Comparison of ENCODE assay signal across 8 cellular contexts in genomic region chr11:59058120-59058917, GRCh38. TPM values are rescaled to one million over a fixed set of nuclear protein-coding genes. Genes with fewer than 3 reads are reported as not detected.
DNase-seq lines count a peak whose midpoint lies in the region; ATAC-seq, FAIRE-seq and TF ChIP-seq lines count a peak whose summit lies in the region.
"Not testable (repeated sequence)": the region's sequence is repeated elsewhere in the genome, so short reads cannot be mapped to it uniquely, and the experiment has no call there.

No MANE protein-coding gene starts in this region.

- DNase-seq in GM23248 (peak; percentile 73), KG1 (lab: John Stamatoyannopoulos, UW) (peak; percentile 98), RCC 7860 (ENCODE audit: low spot score) (peak; percentile 69), fibroblast of the aortic adventitia (ENCODE audit: low read depth) (peak; percentile 87), natural killer cell (peak; percentile 64)
- DNase-seq in activated T-helper 1 cell treated with anti-CD3 and anti-CD28 coated beads, Interleukin-12 subunit alpha, Interleukin-12 subunit beta, Interleukin-2, Interleukin-4 antibody, amounts not matched to agents 30 ng/mL and 10 ng/mL and 1 ng/mL, durations not matched to agents 14 hours and 24 hours and 36 hours (ENCODE audit: low spot score): peak; percentile 74
- peak; percentile 93 to 97 for DNase-seq in stimulated activated effector memory CD8-positive, alpha-beta T cell treated with anti-CD3 and anti-CD28 coated beads, Interleukin-12 subunit alpha, Interleukin-12 subunit beta, amount 100 ng/mL, for 72 hours (ENCODE audit: low spot score in 2 of 2)

- H3K9ac ChIP-seq in GM23248: not testable (repeated sequence)

- not testable (repeated sequence) for H3K9me3 Mint-ChIP-seq in activated T-helper 1 cell treated with anti-CD3 and anti-CD28 coated beads, Interleukin-12 subunit alpha, Interleukin-12 subunit beta, Interleukin-2, Interleukin-4 antibody, amounts not matched to agents 30 ng/mL and 10 ng/mL and 1 ng/mL, durations not matched to agents 14 hours and 24 hours and 36 hours; natural killer cell; stimulated activated effector memory CD8-positive, alpha-beta T cell treated with anti-CD3 and anti-CD28 coated beads, Interleukin-12 subunit alpha, Interleukin-12 subunit beta, amount 100 ng/mL, for 72 hours

- H3F3A ChIP-seq in DOHH2 (ENCODE audit: control insufficient read depth, insufficient read depth); GM23248 (ENCODE audit: insufficient read depth): not testable (repeated sequence)

- H3K27me3 Mint-ChIP-seq in activated T-helper 1 cell treated with anti-CD3 and anti-CD28 coated beads, Interleukin-12 subunit alpha, Interleukin-12 subunit beta, Interleukin-2, Interleukin-4 antibody, amounts not matched to agents 30 ng/mL and 10 ng/mL and 1 ng/mL, durations not matched to agents 14 hours and 24 hours and 36 hours (ENCODE audit: insufficient read depth): peaks cover 33% of the 10 kb centered on the region
- peaks cover 29 to 58% of the 10 kb centered on the region in 2 donors for H3K27me3 Mint-ChIP-seq in natural killer cell (ENCODE audit: low read depth in 2 of 2)

- WGBS in GM23248 (ENCODE audit: low coverage in 1 of 2, low lambda C conversion rate in 2 of 2, missing lambda C conversion rate in 2 of 2), 2 experiments: 1 to 2% methylated on average over 25 of the region's 25 CpGs

- peaks cover 68% of the 10 kb centered on the region for H3K4me1 ChIP-seq in DOHH2 (ENCODE audit: control insufficient read depth, low read length)
- H3K4me1 ChIP-seq in GM23248 (ENCODE audit: insufficient read depth): not testable (repeated sequence)

- not testable (repeated sequence) for H3K9me2 ChIP-seq in DOHH2 (replicated peaks; ENCODE audit: control insufficient read depth, low read length); GM23248 (ENCODE audit: insufficient read depth)

- TF ChIP-seq CTCF in DOHH2 (IDR thresholded peaks at IDR 0.05; ENCODE audit: low read depth, low read length, poor library complexity, severe bottlenecking): peak; percentile 95
- TF ChIP-seq CTCF in fibroblast of the aortic adventitia (IDR thresholded peaks at IDR 0.05; ENCODE audit: insufficient read depth, low read length): peak; percentile 74
- peak; percentile 65 for TF ChIP-seq CTCF in natural killer cell (IDR thresholded peaks at IDR 0.05)

- H3K27ac Mint-ChIP-seq in activated T-helper 1 cell treated with anti-CD3 and anti-CD28 coated beads, Interleukin-12 subunit alpha, Interleukin-12 subunit beta, Interleukin-2, Interleukin-4 antibody, amounts not matched to agents 30 ng/mL and 10 ng/mL and 1 ng/mL, durations not matched to agents 14 hours and 24 hours and 36 hours; natural killer cell; stimulated activated effector memory CD8-positive, alpha-beta T cell treated with anti-CD3 and anti-CD28 coated beads, Interleukin-12 subunit alpha, Interleukin-12 subunit beta, amount 100 ng/mL, for 72 hours: not testable (repeated sequence)

- H3K27ac ChIP-seq in DOHH2 (ENCODE audit: low read depth, low read length): peak overlapping the region; percentile 48
- H3K27ac ChIP-seq in GM23248: not testable (repeated sequence)

- H3K9me3 ChIP-seq in DOHH2 (ENCODE audit: control insufficient read depth, insufficient read depth, low read length); GM23248 (ENCODE audit: low read depth): not testable (repeated sequence)

- intact Hi-C loops in activated T-helper 1 cell treated with anti-CD3 and anti-CD28 coated beads, Interleukin-12 subunit alpha, Interleukin-12 subunit beta, Interleukin-2, Interleukin-4 antibody, amounts not matched to agents 30 ng/mL and 10 ng/mL and 1 ng/mL, durations not matched to agents 14 hours and 24 hours and 36 hours (cut with micrococcal nuclease): loop anchor here (1.0 kb wide), 3 partner anchors 49 to 404 kb away; partner anchors contain the start of gene FAM111B
- intact Hi-C loops in natural killer cell (cut with micrococcal nuclease): loop anchor here (1.0 kb wide), 1 partner anchor 100 kb away; no protein-coding TSS in a partner anchor

- H2AFZ ChIP-seq in GM23248: peak overlapping the region; percentile 50

- H3K4me2 ChIP-seq in DOHH2 (ENCODE audit: low read length): peak overlapping the region; percentile 68
- H3K4me2 ChIP-seq in GM23248 (ENCODE audit: unreplicated experiment): peak overlapping the region; percentile 29

- in situ Hi-C loops in GM23248 (cut with MboI): not testable (repeated sequence)

- H3K4me1 Mint-ChIP-seq in activated T-helper 1 cell treated with anti-CD3 and anti-CD28 coated beads, Interleukin-12 subunit alpha, Interleukin-12 subunit beta, Interleukin-2, Interleukin-4 antibody, amounts not matched to agents 30 ng/mL and 10 ng/mL and 1 ng/mL, durations not matched to agents 14 hours and 24 hours and 36 hours (ENCODE audit: low read depth): peaks cover 11% of the 10 kb centered on the region
- H3K4me1 Mint-ChIP-seq in natural killer cell; stimulated activated effector memory CD8-positive, alpha-beta T cell treated with anti-CD3 and anti-CD28 coated beads, Interleukin-12 subunit alpha, Interleukin-12 subunit beta, amount 100 ng/mL, for 72 hours: not testable (repeated sequence)

- not testable (repeated sequence) for H3K36me3 Mint-ChIP-seq in activated T-helper 1 cell treated with anti-CD3 and anti-CD28 coated beads, Interleukin-12 subunit alpha, Interleukin-12 subunit beta, Interleukin-2, Interleukin-4 antibody, amounts not matched to agents 30 ng/mL and 10 ng/mL and 1 ng/mL, durations not matched to agents 14 hours and 24 hours and 36 hours (ENCODE audit: low read depth); natural killer cell; stimulated activated effector memory CD8-positive, alpha-beta T cell treated with anti-CD3 and anti-CD28 coated beads, Interleukin-12 subunit alpha, Interleukin-12 subunit beta, amount 100 ng/mL, for 72 hours

- H3K79me2 ChIP-seq in DOHH2 (ENCODE audit: control insufficient read depth, low read length); GM23248 (ENCODE audit: insufficient read depth): not testable (repeated sequence)

- H3K36me3 ChIP-seq in DOHH2 (ENCODE audit: control insufficient read depth, low read length); GM23248 (ENCODE audit: low read depth): not testable (repeated sequence)

- ATAC-seq in natural killer cell: peak; percentile 79 to 99 (median 97)
- peak; percentile 86 for ATAC-seq in stimulated activated effector memory CD8-positive, alpha-beta T cell treated with anti-CD3 and anti-CD28 coated beads, Interleukin-12 subunit alpha, Interleukin-12 subunit beta, amount 100 ng/mL, for 72 hours

- H3K27me3 ChIP-seq in DOHH2 (ENCODE audit: control insufficient read depth, low read length): not testable (repeated sequence)
- H3K27me3 ChIP-seq in GM23248 (replicated peaks; ENCODE audit: insufficient read depth): peaks cover 42% of the 10 kb centered on the region

- H3K4me3 Mint-ChIP-seq in activated T-helper 1 cell treated with anti-CD3 and anti-CD28 coated beads, Interleukin-12 subunit alpha, Interleukin-12 subunit beta, Interleukin-2, Interleukin-4 antibody, amounts not matched to agents 30 ng/mL and 10 ng/mL and 1 ng/mL, durations not matched to agents 14 hours and 24 hours and 36 hours: peak overlapping the region; percentile 81
- peak overlapping the region; percentile 54 for H3K4me3 Mint-ChIP-seq in natural killer cell
- peak overlapping the region; percentile 65 for H3K4me3 Mint-ChIP-seq in stimulated activated effector memory CD8-positive, alpha-beta T cell treated with anti-CD3 and anti-CD28 coated beads, Interleukin-12 subunit alpha, Interleukin-12 subunit beta, amount 100 ng/mL, for 72 hours

- H4K20me1 ChIP-seq in DOHH2 (ENCODE audit: control insufficient read depth, insufficient read depth, low read depth, low read length); GM23248 (ENCODE audit: insufficient read depth): not testable (repeated sequence)

- peak overlapping the region; percentile 73 for H3K4me3 ChIP-seq in DOHH2 (ENCODE audit: low read length)
- H3K4me3 ChIP-seq in GM23248: peak overlapping the region; percentile 56
- peak overlapping the region; percentile 22 for H3K4me3 ChIP-seq in fibroblast of the aortic adventitia (ENCODE audit: low read depth, low read length)

- peak; percentile 27 for FAIRE-seq in RCC 7860 (lab: Jason Lieb, UNC)

RNA-seq across cellular contexts. Expression of gene GLYATL1B, which starts 27.8 kb away (rescaled TPM):
- not detected in 2 replicates for total RNA-seq in GM23248 (2014; rRNA removed; shearing (Covaris generic))
- polyA plus RNA-seq in GM23248 (2016; fragmentation: Nextera tagmentation; extraction: Ambion mirVana): not detected in 2 replicates
- not detected in 2 replicates for total RNA-seq in activated T-helper 1 cell treated with anti-CD3 and anti-CD28 coated beads, Interleukin-12 subunit alpha, Interleukin-12 subunit beta, Interleukin-2, Interleukin-4 antibody, amounts not matched to agents 30 ng/mL and 10 ng/mL and 1 ng/mL, durations not matched to agents 14 hours and 24 hours and 36 hours
- total RNA-seq in fibroblast of the aortic adventitia (ENCODE audit: low replicate concordance): not detected in 2 replicates
- not detected for total RNA-seq in natural killer cell

RNA-seq across cellular contexts. Expression of gene FAM111B, which starts 48.7 kb away (rescaled TPM):
- 2.1 and 4.5 TPM in 2 replicates for total RNA-seq in GM23248 (2014; rRNA removed; shearing (Covaris generic))
- 6.8 and 7.3 TPM in 2 replicates for polyA plus RNA-seq in GM23248 (2016; fragmentation: Nextera tagmentation; extraction: Ambion mirVana)
- total RNA-seq in activated T-helper 1 cell treated with anti-CD3 and anti-CD28 coated beads, Interleukin-12 subunit alpha, Interleukin-12 subunit beta, Interleukin-2, Interleukin-4 antibody, amounts not matched to agents 30 ng/mL and 10 ng/mL and 1 ng/mL, durations not matched to agents 14 hours and 24 hours and 36 hours: 54.9 and 57.3 TPM in 2 replicates
- total RNA-seq in fibroblast of the aortic adventitia (ENCODE audit: low replicate concordance) (0.41 and 42.9 TPM in 2 replicates), natural killer cell (1 to 10 TPM; 1.2 to 1.9 (median 1.4) TPM)

Comparison
In these comparisons a context has a peak if more than half of its experiments do, and no peak if none do; other contexts are left out.
1. H3K4me3 ChIP-seq: peak in every context shown above with its lines; median percentile 73 in DOHH2; 56 in GM23248; 22 in fibroblast of the aortic adventitia.